ENCODE assay signal across 1 cellular context in the genomic region with DNA sequence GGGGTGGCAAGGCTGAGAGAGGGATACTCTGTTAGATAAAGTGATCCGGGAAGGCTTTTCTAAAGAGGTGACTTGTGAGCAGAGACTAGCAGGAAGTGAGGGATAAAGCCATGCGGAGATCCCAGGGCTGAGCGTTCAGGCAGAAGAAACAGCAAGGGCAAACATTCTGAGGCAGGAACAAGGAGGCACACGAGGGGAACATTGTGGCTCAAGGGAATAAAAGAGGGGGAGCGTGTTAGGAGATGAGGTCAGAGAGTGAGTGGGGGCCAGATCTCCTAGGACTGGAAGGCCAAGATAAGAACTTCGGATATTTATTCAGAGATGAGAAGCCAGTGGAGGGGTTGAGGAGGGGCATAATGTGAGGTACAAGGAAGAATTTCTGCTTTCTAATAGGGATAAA.
TF ChIP-seq lines count a peak whose summit lies in the region.

No MANE protein-coding gene starts in this region.

TF ChIP-seq in HEK293, 187 proteins besides CTCF, POLR2A, EP300 and RAD21 (continued from another document):
- TF ChIP-seq, protein P1, sequence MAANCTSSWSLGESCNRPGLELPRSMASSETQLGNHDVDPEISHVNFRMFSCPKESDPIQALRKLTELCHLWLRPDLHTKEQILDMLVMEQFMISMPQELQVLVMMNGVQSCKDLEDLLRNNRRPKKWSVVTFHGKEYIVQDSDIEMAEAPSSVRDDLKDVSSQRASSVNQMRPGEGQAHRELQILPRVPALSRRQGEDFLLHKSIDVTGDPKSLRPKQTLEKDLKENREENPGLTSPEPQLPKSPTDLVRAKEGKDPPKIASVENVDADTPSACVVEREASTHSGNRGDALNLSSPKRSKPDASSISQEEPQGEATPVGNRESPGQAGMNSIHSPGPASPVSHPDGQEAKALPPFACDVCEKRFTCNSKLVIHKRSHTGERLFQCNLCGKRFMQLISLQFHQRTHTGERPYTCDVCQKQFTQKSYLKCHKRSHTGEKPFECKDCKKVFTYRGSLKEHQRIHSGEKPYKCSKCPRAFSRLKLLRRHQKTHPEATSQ (tag by site-specific recombination; IDR thresholded peaks at IDR 0.05) = no peak
- TF ChIP-seq, protein P2, sequence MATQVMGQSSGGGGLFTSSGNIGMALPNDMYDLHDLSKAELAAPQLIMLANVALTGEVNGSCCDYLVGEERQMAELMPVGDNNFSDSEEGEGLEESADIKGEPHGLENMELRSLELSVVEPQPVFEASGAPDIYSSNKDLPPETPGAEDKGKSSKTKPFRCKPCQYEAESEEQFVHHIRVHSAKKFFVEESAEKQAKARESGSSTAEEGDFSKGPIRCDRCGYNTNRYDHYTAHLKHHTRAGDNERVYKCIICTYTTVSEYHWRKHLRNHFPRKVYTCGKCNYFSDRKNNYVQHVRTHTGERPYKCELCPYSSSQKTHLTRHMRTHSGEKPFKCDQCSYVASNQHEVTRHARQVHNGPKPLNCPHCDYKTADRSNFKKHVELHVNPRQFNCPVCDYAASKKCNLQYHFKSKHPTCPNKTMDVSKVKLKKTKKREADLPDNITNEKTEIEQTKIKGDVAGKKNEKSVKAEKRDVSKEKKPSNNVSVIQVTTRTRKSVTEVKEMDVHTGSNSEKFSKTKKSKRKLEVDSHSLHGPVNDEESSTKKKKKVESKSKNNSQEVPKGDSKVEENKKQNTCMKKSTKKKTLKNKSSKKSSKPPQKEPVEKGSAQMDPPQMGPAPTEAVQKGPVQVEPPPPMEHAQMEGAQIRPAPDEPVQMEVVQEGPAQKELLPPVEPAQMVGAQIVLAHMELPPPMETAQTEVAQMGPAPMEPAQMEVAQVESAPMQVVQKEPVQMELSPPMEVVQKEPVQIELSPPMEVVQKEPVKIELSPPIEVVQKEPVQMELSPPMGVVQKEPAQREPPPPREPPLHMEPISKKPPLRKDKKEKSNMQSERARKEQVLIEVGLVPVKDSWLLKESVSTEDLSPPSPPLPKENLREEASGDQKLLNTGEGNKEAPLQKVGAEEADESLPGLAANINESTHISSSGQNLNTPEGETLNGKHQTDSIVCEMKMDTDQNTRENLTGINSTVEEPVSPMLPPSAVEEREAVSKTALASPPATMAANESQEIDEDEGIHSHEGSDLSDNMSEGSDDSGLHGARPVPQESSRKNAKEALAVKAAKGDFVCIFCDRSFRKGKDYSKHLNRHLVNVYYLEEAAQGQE (tag by site-specific recombination; IDR thresholded peaks at IDR 0.05) = no peak
- TF ChIP-seq GFI1B (tag by site-specific recombination; IDR thresholded peaks at IDR 0.05) (no peak), YY2 (tag by site-specific recombination; IDR thresholded peaks at IDR 0.05) (no peak), ZBTB20 (tag by site-specific recombination; IDR thresholded peaks at IDR 0.05) (0 out of 2 replicates have a peak, but pooled peaks have one; percentile 33), ZNF843 (tag by site-specific recombination; IDR thresholded peaks at IDR 0.05) (no peak), ZFP37 (tag by site-specific recombination; IDR thresholded peaks at IDR 0.05) (no peak), ZNF302 (tag by site-specific recombination; IDR thresholded peaks at IDR 0.05; ENCODE audit: low read depth) (no peak), ZXDB (tag by site-specific recombination; IDR thresholded peaks at IDR 0.05) (no peak), TRIM28 (IDR thresholded peaks at IDR 0.05; ENCODE audit: borderline replicate concordance, low read length) (no peak)
- TF ChIP-seq, protein P3, sequence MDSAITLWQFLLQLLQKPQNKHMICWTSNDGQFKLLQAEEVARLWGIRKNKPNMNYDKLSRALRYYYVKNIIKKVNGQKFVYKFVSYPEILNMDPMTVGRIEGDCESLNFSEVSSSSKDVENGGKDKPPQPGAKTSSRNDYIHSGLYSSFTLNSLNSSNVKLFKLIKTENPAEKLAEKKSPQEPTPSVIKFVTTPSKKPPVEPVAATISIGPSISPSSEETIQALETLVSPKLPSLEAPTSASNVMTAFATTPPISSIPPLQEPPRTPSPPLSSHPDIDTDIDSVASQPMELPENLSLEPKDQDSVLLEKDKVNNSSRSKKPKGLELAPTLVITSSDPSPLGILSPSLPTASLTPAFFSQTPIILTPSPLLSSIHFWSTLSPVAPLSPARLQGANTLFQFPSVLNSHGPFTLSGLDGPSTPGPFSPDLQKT (IDR thresholded peaks at IDR 0.05; ENCODE audit: borderline replicate concordance, low read depth, low read length) = no peak
- TF ChIP-seq, protein P4, sequence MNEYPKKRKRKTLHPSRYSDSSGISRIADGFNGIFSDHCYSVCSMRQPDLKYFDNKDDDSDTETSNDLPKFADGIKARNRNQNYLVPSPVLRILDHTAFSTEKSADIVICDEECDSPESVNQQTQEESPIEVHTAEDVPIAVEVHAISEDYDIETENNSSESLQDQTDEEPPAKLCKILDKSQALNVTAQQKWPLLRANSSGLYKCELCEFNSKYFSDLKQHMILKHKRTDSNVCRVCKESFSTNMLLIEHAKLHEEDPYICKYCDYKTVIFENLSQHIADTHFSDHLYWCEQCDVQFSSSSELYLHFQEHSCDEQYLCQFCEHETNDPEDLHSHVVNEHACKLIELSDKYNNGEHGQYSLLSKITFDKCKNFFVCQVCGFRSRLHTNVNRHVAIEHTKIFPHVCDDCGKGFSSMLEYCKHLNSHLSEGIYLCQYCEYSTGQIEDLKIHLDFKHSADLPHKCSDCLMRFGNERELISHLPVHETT (tag by site-specific recombination; IDR thresholded peaks at IDR 0.05) = no peak
